Comparison of ENCODE assay signal across 1 cellular context in genomic region chr19:33767898-33768413, GRCh38.
A peak's percentile ranks its signal among the peaks of the same experiment; 100 is the strongest.
TF ChIP-seq lines count a peak whose summit lies in the region.

No MANE protein-coding gene starts in this region.

TF ChIP-seq in HepG2, 621 proteins besides CTCF, POLR2A, EP300 and RAD21 (continued from another document and continues in another):
- no peak for TF ChIP-seq GLMP (CRISPR knock-in tag; IDR thresholded peaks at IDR 0.05; ENCODE audit: borderline replicate concordance)
- 0 out of 2 replicates have a peak, but pooled peaks have one; percentile 17 for TF ChIP-seq FOSL2 (CRISPR knock-in tag; IDR thresholded peaks at IDR 0.05)
- TF ChIP-seq E2F2 (CRISPR knock-in tag; IDR thresholded peaks at IDR 0.05; ENCODE audit: borderline replicate concordance) = no peak; the same call in 1 of the 2 replicates
- TF ChIP-seq MED1 (CRISPR knock-in tag; IDR thresholded peaks at IDR 0.05) = peak; percentile 46; the same call in 1 of the 2 replicates
- no peak for TF ChIP-seq ZNF776 (CRISPR knock-in tag; IDR thresholded peaks at IDR 0.05)
- 0 out of 2 replicates have a peak, but pooled peaks have one; percentile 39 for TF ChIP-seq CCDC6 (CRISPR knock-in tag; IDR thresholded peaks at IDR 0.05)
- no peak for TF ChIP-seq PHF5A (CRISPR knock-in tag; IDR thresholded peaks at IDR 0.05; ENCODE audit: low read depth, unreplicated experiment)
- no peak for TF ChIP-seq DBP (CRISPR knock-in tag; IDR thresholded peaks at IDR 0.05; ENCODE audit: not compliant biosample characterization)
- 0 out of 2 replicates have a peak, but pooled peaks have one; percentile 40 for TF ChIP-seq MTF1 (CRISPR knock-in tag; IDR thresholded peaks at IDR 0.05)
- TF ChIP-seq THAP7 (CRISPR knock-in tag; IDR thresholded peaks at IDR 0.05) = no peak
- no peak for TF ChIP-seq HINFP (CRISPR knock-in tag; IDR thresholded peaks at IDR 0.05; ENCODE audit: low read depth)
- 0 out of 2 replicates have a peak, but pooled peaks have one; percentile 28 for TF ChIP-seq ATF2 (CRISPR knock-in tag; IDR thresholded peaks at IDR 0.05)
- no peak for TF ChIP-seq TBL1XR1 (IDR thresholded peaks at IDR 0.05; ENCODE audit: borderline replicate concordance, low read length, partially characterized antibody)
- no peak for TF ChIP-seq RAD51 (IDR thresholded peaks at IDR 0.05; ENCODE audit: borderline replicate concordance)
- TF ChIP-seq ZBTB25 (CRISPR knock-in tag; IDR thresholded peaks at IDR 0.05) = 0 out of 2 replicates have a peak, but pooled peaks have one; percentile 51
- 0 out of 2 replicates have a peak, but pooled peaks have one; percentile 51 for TF ChIP-seq MEF2D (CRISPR knock-in tag; IDR thresholded peaks at IDR 0.05)
- TF ChIP-seq YEATS4 (CRISPR knock-in tag; IDR thresholded peaks at IDR 0.05; ENCODE audit: borderline replicate concordance) = 0 out of 2 replicates have a peak, but pooled peaks have one; percentile 24
- peak; percentile 70; the same call in 1 of the 2 replicates for TF ChIP-seq ZBTB20 (CRISPR knock-in tag; IDR thresholded peaks at IDR 0.05; ENCODE audit: borderline replicate concordance, low read depth)
- no peak for TF ChIP-seq ZNF362 (CRISPR knock-in tag; IDR thresholded peaks at IDR 0.05; ENCODE audit: borderline replicate concordance)
- TF ChIP-seq ZNF264 (CRISPR knock-in tag; IDR thresholded peaks at IDR 0.05) = peak; percentile 80
- 0 out of 2 replicates have a peak, but pooled peaks have one; percentile 62 for TF ChIP-seq ZNF543 (CRISPR knock-in tag; IDR thresholded peaks at IDR 0.05)
- TF ChIP-seq FUBP1 (CRISPR knock-in tag; IDR thresholded peaks at IDR 0.05; ENCODE audit: borderline replicate concordance) = no peak
- TF ChIP-seq ERF (CRISPR knock-in tag; IDR thresholded peaks at IDR 0.05) = peak; percentile 53
- peak; percentile 53; the same call in 1 of the 2 replicates for TF ChIP-seq KLF6 (CRISPR knock-in tag; IDR thresholded peaks at IDR 0.05)
- TF ChIP-seq JDP2 (CRISPR knock-in tag; IDR thresholded peaks at IDR 0.05; ENCODE audit: borderline replicate concordance) = no peak; the same call in 1 of the 2 replicates
- TF ChIP-seq ZNF260 (CRISPR knock-in tag; IDR thresholded peaks at IDR 0.05; ENCODE audit: borderline replicate concordance, low read depth) = no peak
- no peak for TF ChIP-seq EZH2 (conservative IDR thresholded peaks at IDR 0.05; ENCODE audit: low read depth, low read length)
- peak; percentile 32; the same call in 1 of the 2 replicates for TF ChIP-seq ZNF280D (CRISPR knock-in tag; IDR thresholded peaks at IDR 0.05)
- peak; percentile 26; the same call in 1 of the 2 replicates for TF ChIP-seq PPARG (CRISPR knock-in tag; conservative IDR thresholded peaks at IDR 0.05)
- no peak for TF ChIP-seq ZNF329 (CRISPR knock-in tag; IDR thresholded peaks at IDR 0.05; ENCODE audit: low read depth)
- TF ChIP-seq ZNF281 (CRISPR knock-in tag; IDR thresholded peaks at IDR 0.05; ENCODE audit: borderline replicate concordance) = peak; percentile 22; the same call in 1 of the 2 replicates
- TF ChIP-seq REST (IDR thresholded peaks at IDR 0.05; ENCODE audit: borderline replicate concordance in 1 of 2, low read depth in 1 of 2, low read length in 2 of 2) = peak; percentile 99
- no peak for TF ChIP-seq ZBTB38 (CRISPR knock-in tag; IDR thresholded peaks at IDR 0.05)
